Comparison of ENCODE assay signal across 8 cellular contexts in the genomic region with DNA sequence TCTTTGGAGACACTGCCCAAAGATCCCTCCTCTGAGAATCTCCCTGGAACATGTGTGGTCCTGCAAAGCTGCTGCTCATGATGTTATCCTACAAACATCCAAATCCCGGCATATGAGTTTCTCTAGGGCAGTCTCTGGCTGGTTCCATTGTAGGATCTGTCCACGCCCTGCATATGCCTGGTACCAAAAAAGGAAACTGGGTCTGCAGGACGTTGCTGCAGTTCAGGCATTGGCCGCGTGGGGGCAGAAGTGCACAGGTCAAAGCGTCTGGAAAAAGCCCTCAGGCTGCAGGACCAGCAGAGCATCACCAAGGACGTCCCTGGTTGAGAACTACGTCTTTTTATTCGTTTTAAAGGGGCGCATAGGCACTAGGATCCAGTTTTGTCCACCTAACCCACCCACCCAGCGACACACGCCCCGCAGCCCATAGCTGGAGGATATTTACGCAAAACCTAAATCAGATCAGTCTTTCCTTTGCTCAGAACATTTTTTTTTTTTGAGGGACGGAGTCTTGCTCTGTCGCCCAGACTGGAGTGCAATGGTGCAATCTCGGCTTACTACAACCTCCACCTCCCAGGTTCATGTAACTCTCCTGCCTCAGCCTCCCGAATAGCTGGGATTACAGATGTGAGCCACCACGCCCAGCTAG. TPM values are rescaled to one million over a fixed set of nuclear protein-coding genes. Genes with fewer than 3 reads are reported as not detected.
DNase-seq lines count a peak whose midpoint lies in the region; ATAC-seq, FAIRE-seq and TF ChIP-seq lines count a peak whose summit lies in the region.

No MANE protein-coding gene starts in this region.

- H3K27me3 ChIP-seq in HepG2 (ENCODE audit: control insufficient read depth in 1 of 2, insufficient read depth in 2 of 2, low read length in 2 of 2) = no peaks in the 10 kb centered on the region; a peak in 1 of 5 replicates

- H3K9ac ChIP-seq in HepG2 (ENCODE audit: insufficient read depth, low read depth, low read length) = no peak overlapping the region

- H3K79me2 ChIP-seq in HepG2 (ENCODE audit: insufficient read depth, low read length) = no peaks in the 10 kb centered on the region

- H3K4me1 ChIP-seq in HepG2 (ENCODE audit: insufficient read depth, low read length) = no peaks in the 10 kb centered on the region

- FAIRE-seq in HepG2 (lab: Jason Lieb, UNC) = peak; percentile 96

- H3K9me3 ChIP-seq in HepG2 (ENCODE audit: low read length) = no peaks in the 10 kb centered on the region

- H3K27ac ChIP-seq in coronary artery = peak overlapping the region in 1 of 2 donors; percentile 45
- no peak overlapping the region for H3K27ac ChIP-seq in HepG2 (ENCODE audit: extremely low read length, insufficient read depth, low read length)

- CTCF ChIA-PET in HepG2 (lab: Yijun Ruan, JAX; ENCODE audit: low intra/inter-chr PET ratio, low total read pairs) = interaction anchor here (1.1 to 1.9 kb wide), 3 partner anchors 76 to 112 kb away, joined by 3 to 17 read pairs (median 5); no protein-coding TSS in a partner anchor

- peak overlapping the region; percentile 63 for H2AFZ ChIP-seq in HepG2 (ENCODE audit: low read length)

- no peak for TF ChIP-seq POLR2A in HepG2 (IDR thresholded peaks at IDR 0.05; ENCODE audit: insufficient read depth in 1 of 2, low read depth in 2 of 2, low read length in 2 of 2)

- peak overlapping the region; percentile 40 for H3K4me3 ChIP-seq in coronary artery
- no peak overlapping the region for H3K4me3 ChIP-seq in HepG2 (replicated peaks in 1 of 3; ENCODE audit: insufficient read depth in 1 of 3, low read depth in 2 of 3, low read length in 3 of 3)

- in situ Hi-C loops in HepG2 (cut with HindIII; ENCODE audit: extremely low pct_ligation_motif_present, low pct_unique_long_range_greater_than_20kb) = loop anchor here (5.0 kb wide), 1 partner anchor 108 kb away; no protein-coding TSS in a partner anchor

- peak overlapping the region; percentile 60 for H3K4me2 ChIP-seq in HepG2 (ENCODE audit: low read depth, low read length)

- TF ChIP-seq CTCF in coronary artery (IDR thresholded peaks at IDR 0.05) (peak; percentile 85), HepG2 (CRISPR knock-in tag; IDR thresholded peaks at IDR 0.05) (peak; percentile 97)

- H4K20me1 ChIP-seq in HepG2 (ENCODE audit: insufficient read depth, low read length) = no peaks in the 10 kb centered on the region

- POLR2A ChIA-PET in HepG2 (lab: Yijun Ruan, JAX) = no interaction called here

- H3K36me3 ChIP-seq in HepG2 (replicated peaks in 1 of 2; ENCODE audit: control insufficient read depth in 1 of 2, insufficient read depth in 2 of 2, low read length in 2 of 2) = no peaks in the 10 kb centered on the region

- BruUV-seq in HepG2 (replicated peaks; lab: Mats Ljungman, UMichigan) = no TSS peak

- peak; percentile 85 for ATAC-seq in HepG2
- no peak for ATAC-seq in GM19467 (IDR thresholded peaks at IDR 0.05; ENCODE audit: unreplicated experiment)

- TF ChIP-seq EP300 in HepG2 (IDR thresholded peaks at IDR 0.05; ENCODE audit: low read depth in 2 of 2, low read length in 2 of 2) = no peak
- no peak for TF ChIP-seq EP300 in HepG2 (CRISPR knock-in tag; IDR thresholded peaks at IDR 0.05; ENCODE audit: borderline replicate concordance)

- TF ChIP-seq RAD21 in HepG2 (CRISPR knock-in tag; IDR thresholded peaks at IDR 0.05) = peak; percentile 87

- intact Hi-C loops in HepG2 (cut with micrococcal nuclease; ENCODE audit: unreplicated experiment) = loop anchor here (1.0 kb wide), 1 partner anchor 108 kb away; no protein-coding TSS in a partner anchor

- DNase-seq in CD1c-positive myeloid dendritic cell (ENCODE audit: extremely low spot score) (peak; percentile 89), HK-2 (ENCODE audit: unreplicated experiment) (peak; percentile 85), NCI-H82 (lab: John Stamatoyannopoulos, UW) (peak; percentile 94), coronary artery (ENCODE audit: low spot score) (peak; percentile 87), HepG2 (ENCODE audit: low spot score) (peak; percentile 71)
- peak; percentile 94 for DNase-seq in activated CD4-positive, alpha-beta T cell treated with anti-CD3 and anti-CD28 coated beads, Interleukin-2, amount 50 U/mL, for 1 hour
- DNase-seq in stimulated activated CD4-positive, alpha-beta T cell treated with anti-CD3 and anti-CD28 coated beads, Interleukin-4, amount 100 ng/mL, for 24 hours = peak; percentile 94

- 24% methylated on average over 17 of the region's 19 CpGs for WGBS in HepG2 (ENCODE audit: low lambda C conversion rate)

RNA-seq across cellular contexts. Expression of gene ZNF564, which starts 12.9 kb away (rescaled TPM):
- 11.1 and 11.2 TPM in 2 replicates for total RNA-seq in HepG2 (2016; rRNA removed; fragmentation: Illumina TruSeq; extraction: Trizol)
- 3.9 and 4.9 TPM in 2 replicates for total RNA-seq in HepG2 (2016; cell fraction: cytosol; rRNA removed; fragmentation: Illumina TruSeq; extraction: Trizol; ENCODE audit: low read depth)
- total RNA-seq in HepG2 (2016; cell fraction: insoluble cytoplasmic fraction; rRNA removed; fragmentation: Illumina TruSeq; extraction: Trizol) = 10.7 and 11.9 TPM in 2 replicates
- 9.1 and 10.5 TPM in 2 replicates for total RNA-seq in HepG2 (2016; cell fraction: membrane; rRNA removed; fragmentation: Illumina TruSeq; extraction: Trizol)
- 11.9 and 13.6 TPM in 2 replicates for total RNA-seq in HepG2 (2016; cell fraction: nucleus; rRNA removed; fragmentation: Illumina TruSeq; extraction: Trizol)
- 2.3 and 2.4 TPM in 2 replicates for polyA plus RNA-seq in HepG2 (2011; rRNA removed)
- polyA plus RNA-seq in HepG2 (2011; cell fraction: cytosol; rRNA removed) = 0.63 and 1.2 TPM in 2 replicates
- 3.5 and 5.1 TPM in 2 replicates for polyA plus RNA-seq in HepG2 (2011; cell fraction: nucleus; rRNA removed)
- polyA plus RNA-seq in HepG2 (2012) = 3.5 and 4.8 TPM in 2 replicates
- 0.22 and 0.41 TPM in 2 replicates for polyA plus RNA-seq in HepG2 (2016; cell fraction: cytosol; fragmentation: Illumina TruSeq; extraction: Trizol; ENCODE audit: low read depth)
- 4.3 and 4.4 TPM in 2 replicates for polyA plus RNA-seq in HepG2 (2016; cell fraction: insoluble cytoplasmic fraction; fragmentation: Illumina TruSeq; extraction: Trizol; ENCODE audit: low read depth)
- 0.81 and 0.84 TPM in 2 replicates for polyA plus RNA-seq in HepG2 (2016; cell fraction: membrane; fragmentation: Illumina TruSeq; extraction: Trizol; ENCODE audit: low read depth)
- 4.3 and 4.6 TPM in 2 replicates for polyA plus RNA-seq in HepG2 (2016; cell fraction: nucleus; fragmentation: Illumina TruSeq; extraction: Trizol; ENCODE audit: insufficient read depth, low read depth)
- 2.2 and 4.0 TPM in 2 replicates for polyA minus RNA-seq in HepG2 (2011; rRNA and poly(A)+ RNA removed; ENCODE audit: low replicate concordance)
- 4.5 and 4.7 TPM in 2 replicates for polyA minus RNA-seq in HepG2 (2011; cell fraction: cytosol; rRNA and poly(A)+ RNA removed)
- 23.4 and 24.8 TPM in 2 replicates for polyA minus RNA-seq in HepG2 (2011; cell fraction: nucleus; rRNA and poly(A)+ RNA removed)

RNA-seq across cellular contexts. Expression of gene ZNF490, which starts 46.5 kb away (rescaled TPM):
- total RNA-seq in HepG2 (2016; rRNA removed; fragmentation: Illumina TruSeq; extraction: Trizol) = 2.9 and 5.2 TPM in 2 replicates
- 0.40 and 0.71 TPM in 2 replicates for total RNA-seq in HepG2 (2016; cell fraction: cytosol; rRNA removed; fragmentation: Illumina TruSeq; extraction: Trizol; ENCODE audit: low read depth)
- 2.9 and 5.1 TPM in 2 replicates for total RNA-seq in HepG2 (2016; cell fraction: insoluble cytoplasmic fraction; rRNA removed; fragmentation: Illumina TruSeq; extraction: Trizol)
- 1.4 and 1.7 TPM in 2 replicates for total RNA-seq in HepG2 (2016; cell fraction: membrane; rRNA removed; fragmentation: Illumina TruSeq; extraction: Trizol)
- 2.6 and 3.7 TPM in 2 replicates for total RNA-seq in HepG2 (2016; cell fraction: nucleus; rRNA removed; fragmentation: Illumina TruSeq; extraction: Trizol)
- 1.2 and 1.3 TPM in 2 replicates for polyA plus RNA-seq in HepG2 (2011; rRNA removed)
- polyA plus RNA-seq in HepG2 (2011; cell fraction: cytosol; rRNA removed) = 0.52 and 0.60 TPM in 2 replicates
- polyA plus RNA-seq in HepG2 (2011; cell fraction: nucleus; rRNA removed) = 0.99 and 1.1 TPM in 2 replicates
- 0.54 and 0.77 TPM in 2 replicates for polyA plus RNA-seq in HepG2 (2012)
- polyA plus RNA-seq in HepG2 (2016; cell fraction: cytosol; fragmentation: Illumina TruSeq; extraction: Trizol; ENCODE audit: low read depth) = 0.10 TPM in 1 of 2 replicates, not detected in the other
- polyA plus RNA-seq in HepG2 (2016; cell fraction: insoluble cytoplasmic fraction; fragmentation: Illumina TruSeq; extraction: Trizol; ENCODE audit: low read depth) = 0.48 and 0.69 TPM in 2 replicates
- 0.10 TPM in 1 of 2 replicates, not detected in the other for polyA plus RNA-seq in HepG2 (2016; cell fraction: membrane; fragmentation: Illumina TruSeq; extraction: Trizol; ENCODE audit: low read depth)
- polyA plus RNA-seq in HepG2 (2016; cell fraction: nucleus; fragmentation: Illumina TruSeq; extraction: Trizol; ENCODE audit: insufficient read depth, low read depth) = 2.5 and 3.0 TPM in 2 replicates
- polyA minus RNA-seq in HepG2 (2011; rRNA and poly(A)+ RNA removed; ENCODE audit: low replicate concordance) = 5.6 and 6.1 TPM in 2 replicates
- polyA minus RNA-seq in HepG2 (2011; cell fraction: cytosol; rRNA and poly(A)+ RNA removed) = 3.9 and 4.4 TPM in 2 replicates
- 8.1 and 9.9 TPM in 2 replicates for polyA minus RNA-seq in HepG2 (2011; cell fraction: nucleus; rRNA and poly(A)+ RNA removed)

RNA-seq across cellular contexts. Expression of gene ZNF791, which starts 46.6 kb away (rescaled TPM):
- 17.4 and 21.3 TPM in 2 replicates for total RNA-seq in HepG2 (2016; rRNA removed; fragmentation: Illumina TruSeq; extraction: Trizol)
- 5.5 and 5.7 TPM in 2 replicates for total RNA-seq in HepG2 (2016; cell fraction: cytosol; rRNA removed; fragmentation: Illumina TruSeq; extraction: Trizol; ENCODE audit: low read depth)
- 16.4 and 22.2 TPM in 2 replicates for total RNA-seq in HepG2 (2016; cell fraction: insoluble cytoplasmic fraction; rRNA removed; fragmentation: Illumina TruSeq; extraction: Trizol)
- 7.4 and 9.1 TPM in 2 replicates for total RNA-seq in HepG2 (2016; cell fraction: membrane; rRNA removed; fragmentation: Illumina TruSeq; extraction: Trizol)
- total RNA-seq in HepG2 (2016; cell fraction: nucleus; rRNA removed; fragmentation: Illumina TruSeq; extraction: Trizol) = 15.1 and 19.8 TPM in 2 replicates
- 10.1 and 12.8 TPM in 2 replicates for polyA plus RNA-seq in HepG2 (2011; rRNA removed)
- 4.9 and 5.3 TPM in 2 replicates for polyA plus RNA-seq in HepG2 (2011; cell fraction: cytosol; rRNA removed)
- 8.8 and 17.1 TPM in 2 replicates for polyA plus RNA-seq in HepG2 (2011; cell fraction: nucleus; rRNA removed)
- 9.2 and 12.5 TPM in 2 replicates for polyA plus RNA-seq in HepG2 (2012)
- polyA plus RNA-seq in HepG2 (2016; cell fraction: cytosol; fragmentation: Illumina TruSeq; extraction: Trizol; ENCODE audit: low read depth) = 0.87 and 3.4 TPM in 2 replicates
- polyA plus RNA-seq in HepG2 (2016; cell fraction: insoluble cytoplasmic fraction; fragmentation: Illumina TruSeq; extraction: Trizol; ENCODE audit: low read depth) = 11.5 and 12.8 TPM in 2 replicates
- polyA plus RNA-seq in HepG2 (2016; cell fraction: membrane; fragmentation: Illumina TruSeq; extraction: Trizol; ENCODE audit: low read depth) = 1.8 and 3.0 TPM in 2 replicates
- 22.3 and 24.6 TPM in 2 replicates for polyA plus RNA-seq in HepG2 (2016; cell fraction: nucleus; fragmentation: Illumina TruSeq; extraction: Trizol; ENCODE audit: insufficient read depth, low read depth)
- polyA minus RNA-seq in HepG2 (2011; rRNA and poly(A)+ RNA removed; ENCODE audit: low replicate concordance) = 11.0 and 21.0 TPM in 2 replicates
- polyA minus RNA-seq in HepG2 (2011; cell fraction: cytosol; rRNA and poly(A)+ RNA removed) = 13.4 and 16.9 TPM in 2 replicates
- polyA minus RNA-seq in HepG2 (2011; cell fraction: nucleus; rRNA and poly(A)+ RNA removed) = 22.8 and 25.7 TPM in 2 replicates
